In the genomic region with DNA sequence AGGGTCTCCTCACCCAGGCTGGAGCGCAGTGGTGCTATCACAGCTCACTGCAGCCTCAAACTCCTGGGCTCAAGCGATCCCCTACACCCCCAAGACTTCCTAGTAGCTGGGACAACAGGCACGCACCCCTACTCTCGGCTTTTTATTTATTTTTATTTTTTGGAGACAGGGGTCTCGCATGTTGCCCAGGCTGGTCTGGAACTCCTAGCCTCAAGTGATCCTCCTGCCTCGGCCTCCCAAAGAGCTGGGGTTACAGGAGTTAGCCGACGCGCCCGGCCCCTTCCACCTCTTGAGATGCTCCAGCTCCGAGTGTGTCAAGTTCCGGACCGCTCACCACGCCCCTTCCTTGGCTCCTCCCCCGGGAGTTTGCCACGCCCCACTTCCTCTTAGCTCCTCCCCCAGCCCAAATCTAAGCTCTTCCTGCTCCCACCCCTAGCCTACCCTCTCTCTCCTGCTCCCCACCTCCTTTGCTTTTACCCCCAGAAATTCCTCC, we compare ENCODE assay signal across 9 cellular contexts. TPM values are rescaled to one million over a fixed set of nuclear protein-coding genes. Genes with fewer than 3 reads are reported as not detected.
DNase-seq lines count a peak whose midpoint lies in the region; ATAC-seq and TF ChIP-seq lines count a peak whose summit lies in the region.
"Had no signal": no experiment of that assay in that cellular context is flagged by ENCODE, and none has a peak within 500 bp of the region (broad histone marks: within the 10 kb centered on the region; RNA-seq: fewer than 3 reads in every experiment).

No MANE protein-coding gene starts in this region.

- no peaks in the 10 kb centered on the region for H3K36me3 Mint-ChIP-seq in activated CD8-positive, alpha-beta T cell treated with anti-CD3 and anti-CD28 coated beads for 36 hours (ENCODE audit: low read depth)

- peaks cover 17% of the 10 kb centered on the region for H3K4me1 ChIP-seq in fibroblast of lung (ENCODE audit: control insufficient read depth, extremely low read depth, insufficient read depth, low read length)

- no peak for TF ChIP-seq CTCF in activated CD8-positive, alpha-beta T cell treated with anti-CD3 and anti-CD28 coated beads for 36 hours (IDR thresholded peaks at IDR 0.05)
- no peak for TF ChIP-seq CTCF in fibroblast of lung (conservative IDR thresholded peaks at IDR 0.05 in 1 of 2, IDR thresholded peaks at IDR 0.05 in 1 of 2; ENCODE audit: low read depth in 1 of 2, low read length in 2 of 2)

- H3K4me2 ChIP-seq in fibroblast of lung (ENCODE audit: extremely low read depth, insufficient read depth, low read length) = peak overlapping the region; percentile 77

- H3K79me2 ChIP-seq in fibroblast of lung (ENCODE audit: control insufficient read depth, insufficient read depth, low read length) = no peaks in the 10 kb centered on the region

- H3K4me3 Mint-ChIP-seq in activated CD8-positive, alpha-beta T cell treated with anti-CD3 and anti-CD28 coated beads for 36 hours = peak overlapping the region; percentile 54

- no peak overlapping the region for H3K9ac ChIP-seq in fibroblast of lung (ENCODE audit: insufficient read depth, low read length)

- H3K27ac ChIP-seq in fibroblast of lung (ENCODE audit: insufficient read depth, low read length) = no peak overlapping the region
- H3K27ac ChIP-seq: VCaP had no signal

- H3K9me3 Mint-ChIP-seq in activated CD8-positive, alpha-beta T cell treated with anti-CD3 and anti-CD28 coated beads for 36 hours = no peaks in the 10 kb centered on the region

- intact Hi-C loops in activated CD8-positive, alpha-beta T cell treated with anti-CD3 and anti-CD28 coated beads for 36 hours (cut with micrococcal nuclease) = no loop called here

- POLR2A ChIA-PET in activated CD8-positive, alpha-beta T cell treated with anti-CD3 and anti-CD28 coated beads for 36 hours (lab: Charles Lee) = interaction anchor here (1.6 to 2.1 kb wide), 2 partner anchors 11 to 26 kb away, joined by 3 to 5 read pairs; no protein-coding TSS in a partner anchor

- ATAC-seq in activated CD8-positive, alpha-beta T cell treated with anti-CD3 and anti-CD28 coated beads for 36 hours = peak; percentile 89
- ATAC-seq in GM18502 (IDR thresholded peaks at IDR 0.05; ENCODE audit: poor library complexity, unreplicated experiment) (no peak), GM21390 (IDR thresholded peaks at IDR 0.05; ENCODE audit: unreplicated experiment) (no peak)

- H3K9me3 ChIP-seq in fibroblast of lung (ENCODE audit: control insufficient read depth, insufficient read depth, low read depth, low read length) = no peaks in the 10 kb centered on the region

- CTCF ChIA-PET in activated CD8-positive, alpha-beta T cell treated with anti-CD3 and anti-CD28 coated beads for 36 hours (lab: Charles Lee) = interaction anchor here (0.9 to 7.7 kb wide), 9 partner anchors 8 to 70 kb away, joined by 3 to 56 read pairs (median 6); a partner anchor contains a TSS

- no peak overlapping the region for H3K27ac Mint-ChIP-seq in activated CD8-positive, alpha-beta T cell treated with anti-CD3 and anti-CD28 coated beads for 36 hours

- peak overlapping the region in 3 of 4 experiments; percentile 2 to 33 (median 5) for H3K4me3 ChIP-seq in fibroblast of lung (replicated peaks in 1 of 4; ENCODE audit: control extremely low read depth in 1 of 4, insufficient read depth in 1 of 4, low read depth in 3 of 4, low read length in 4 of 4)

- DNase-seq in DMS153 (lab: John Stamatoyannopoulos, UW) = peak; percentile 46
- no peak for DNase-seq in DMS153 treated with DMSO at 0.1 percent for 48 hours (lab: John Stamatoyannopoulos, UW; ENCODE audit: unreplicated experiment)
- peak; percentile 76 for DNase-seq in NAMALWA (ENCODE audit: low spot score)
- DNase-seq in activated CD8-positive, alpha-beta T cell treated with anti-CD3 and anti-CD28 coated beads for 36 hours = peak; percentile 82
- DNase-seq in fibroblast of lung (ENCODE audit: low read depth in 2 of 2) = no peak
- DNase-seq in stimulated activated CD4-positive, alpha-beta T cell treated with anti-CD3 and anti-CD28 coated beads, Interleukin-4, amount 100 ng/mL, for 48 hours (ENCODE audit: low read depth in 2 of 2) = peak; percentile 42 to 72

- no peaks in the 10 kb centered on the region for H3K36me3 ChIP-seq in fibroblast of lung (ENCODE audit: control insufficient read depth, insufficient read depth, low read length)

- peaks cover 69% of the 10 kb centered on the region for H3K27me3 ChIP-seq in fibroblast of lung (ENCODE audit: control insufficient read depth, insufficient read depth, low read length)

- no peaks in the 10 kb centered on the region for H4K20me1 ChIP-seq in fibroblast of lung (ENCODE audit: control insufficient read depth, extremely low read depth, insufficient read depth, low read length)

- H3K27me3 Mint-ChIP-seq in activated CD8-positive, alpha-beta T cell treated with anti-CD3 and anti-CD28 coated beads for 36 hours = peaks cover 74% of the 10 kb centered on the region

- H2AFZ ChIP-seq in fibroblast of lung (ENCODE audit: low read length) = no peak overlapping the region

- H3K4me1 Mint-ChIP-seq in activated CD8-positive, alpha-beta T cell treated with anti-CD3 and anti-CD28 coated beads for 36 hours (ENCODE audit: low read depth) = peaks cover 45% of the 10 kb centered on the region

RNA-seq across cellular contexts. Expression of a gene that starts 6.3 kb away (rescaled TPM):
- total RNA-seq in activated CD8-positive, alpha-beta T cell treated with anti-CD3 and anti-CD28 coated beads for 36 hours = not detected
- total RNA-seq in fibroblast of lung = not detected in 2 replicates
- not detected in 2 replicates for polyA plus RNA-seq in fibroblast of lung
- not detected in 2 replicates for polyA plus RNA-seq in fibroblast of lung (2012)
- not detected in 2 replicates for polyA minus RNA-seq in fibroblast of lung (ENCODE audit: low replicate concordance)

RNA-seq across cellular contexts. Expression of a gene that starts 8.4 kb away (rescaled TPM):
- not detected for total RNA-seq in activated CD8-positive, alpha-beta T cell treated with anti-CD3 and anti-CD28 coated beads for 36 hours
- 0.26 and 0.66 TPM in 2 replicates for total RNA-seq in fibroblast of lung
- 0.14 TPM in 1 of 2 replicates, not detected in the other for polyA plus RNA-seq in fibroblast of lung
- 0.10 and 1.5 TPM in 2 replicates for polyA plus RNA-seq in fibroblast of lung (2012)
- polyA minus RNA-seq in fibroblast of lung (ENCODE audit: low replicate concordance) = 0.15 TPM in 1 of 2 replicates, not detected in the other

RNA-seq across cellular contexts. Expression of a gene that starts 19.5 kb away (rescaled TPM):
- total RNA-seq in activated CD8-positive, alpha-beta T cell treated with anti-CD3 and anti-CD28 coated beads for 36 hours = 10 to 100 TPM; 35.6 to 39.5 TPM
- total RNA-seq in fibroblast of lung = 127 and 139 TPM in 2 replicates
- polyA plus RNA-seq in fibroblast of lung = 128 and 185 TPM in 2 replicates
- 136 and 181 TPM in 2 replicates for polyA plus RNA-seq in fibroblast of lung (2012)
- 78.8 and 128 TPM in 2 replicates for polyA minus RNA-seq in fibroblast of lung (ENCODE audit: low replicate concordance)

RNA-seq across cellular contexts. Expression of a gene that starts 27.0 kb away (rescaled TPM):
- not detected for total RNA-seq in activated CD8-positive, alpha-beta T cell treated with anti-CD3 and anti-CD28 coated beads for 36 hours
- not detected in 2 replicates for total RNA-seq in fibroblast of lung
- not detected in 2 replicates for polyA plus RNA-seq in fibroblast of lung
- not detected in 2 replicates for polyA plus RNA-seq in fibroblast of lung (2012)
- 1.5 TPM in 1 of 2 replicates, not detected in the other for polyA minus RNA-seq in fibroblast of lung (ENCODE audit: low replicate concordance)

RNA-seq across cellular contexts. Expression of a gene that starts 43.6 kb away (rescaled TPM):
- total RNA-seq in activated CD8-positive, alpha-beta T cell treated with anti-CD3 and anti-CD28 coated beads for 36 hours = 10 to 100 TPM; 20.4 to 24.4 TPM
- 52.4 and 89.0 TPM in 2 replicates for total RNA-seq in fibroblast of lung
- 86.0 and 106 TPM in 2 replicates for polyA plus RNA-seq in fibroblast of lung
- 106 and 144 TPM in 2 replicates for polyA plus RNA-seq in fibroblast of lung (2012)
- polyA minus RNA-seq in fibroblast of lung (ENCODE audit: low replicate concordance) = 163 and 209 TPM in 2 replicates

Comparison
In these comparisons a context has a peak if more than half of its experiments do, and no peak if none do; other contexts are left out.
1. DNase-seq: peak in DMS153 (single experiment), NAMALWA (single experiment), activated CD8-positive, alpha-beta T cell treated with anti-CD3 and anti-CD28 coated beads for 36 hours (single experiment) and stimulated activated CD4-positive, alpha-beta T cell treated with anti-CD3 and anti-CD28 coated beads, Interleukin-4, amount 100 ng/mL, for 48 hours (2 of 2); none in DMS153 treated with DMSO at 0.1 percent for 48 hours (single experiment) and fibroblast of lung (0 of 2).